10 cellular contexts compared by ENCODE assay signal in the genomic region with DNA sequence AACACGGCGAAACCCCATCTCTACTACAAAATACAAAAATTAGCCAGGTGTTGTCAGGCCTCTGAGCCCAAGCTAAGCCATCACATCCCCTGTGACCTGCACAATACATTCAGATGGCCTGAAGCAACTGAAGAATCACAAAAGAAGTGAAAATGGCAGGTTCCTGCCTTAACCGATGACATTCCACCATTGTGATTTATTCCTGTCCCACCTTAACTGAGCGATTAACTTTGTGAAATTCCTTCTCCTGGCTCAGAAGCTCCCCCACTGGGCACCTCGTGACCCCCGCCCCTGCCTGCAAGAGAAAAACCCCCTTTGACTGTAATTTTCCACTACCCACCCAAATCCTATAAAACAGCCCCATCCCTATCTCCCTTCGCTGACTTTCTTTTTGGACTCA. TPM values are rescaled to one million over a fixed set of nuclear protein-coding genes. Genes with fewer than 3 reads are reported as not detected.
DNase-seq lines count a peak whose midpoint lies in the region; FAIRE-seq and TF ChIP-seq lines count a peak whose summit lies in the region.
"Not testable (repeated sequence)": the region's sequence is repeated elsewhere in the genome, so short reads cannot be mapped to it uniquely, and the experiment has no call there.
"Had no signal": no experiment of that assay in that cellular context is flagged by ENCODE, and none has a peak within 500 bp of the region (broad histone marks: within the 10 kb centered on the region; RNA-seq: fewer than 3 reads in every experiment).

No MANE protein-coding gene starts in this region.

- H3K9me3 ChIP-seq in ES-I3 (ENCODE audit: control insufficient read depth, insufficient read depth, low read length); HUES48 (ENCODE audit: control insufficient read depth, insufficient read depth, low read length); NT2/D1 (ENCODE audit: insufficient read depth, low read length); astrocyte (ENCODE audit: insufficient read depth, low read depth, low read length); iPS-18c (ENCODE audit: control insufficient read depth, insufficient read depth, low read length); neural progenitor cell (ENCODE audit: low read depth): not testable (repeated sequence)

- H3F3A ChIP-seq in neural progenitor cell (ENCODE audit: low read depth): peaks cover 28% of the 10 kb centered on the region

- H3K79me2 ChIP-seq in astrocyte (ENCODE audit: insufficient read depth, low read length) (peaks cover 88% of the 10 kb centered on the region), neural progenitor cell (ENCODE audit: low read depth) (peaks cover 89% of the 10 kb centered on the region)

- H3K4me2 ChIP-seq in astrocyte (ENCODE audit: low read length): not testable (repeated sequence)
- peak overlapping the region; percentile 39 for H3K4me2 ChIP-seq in neural progenitor cell

- H3K36me3 Mint-ChIP-seq in astrocyte (ENCODE audit: low read depth, unreplicated experiment); endothelial cell (ENCODE audit: low read depth, unreplicated experiment); neural progenitor cell: not testable (repeated sequence)

- not testable (repeated sequence) for H3K27me3 Mint-ChIP-seq in astrocyte (ENCODE audit: low read depth, unreplicated experiment); endothelial cell (ENCODE audit: unreplicated experiment); neural progenitor cell (ENCODE audit: insufficient read depth, low read depth)

- not testable (repeated sequence) for H3K9me3 Mint-ChIP-seq in astrocyte (ENCODE audit: unreplicated experiment); endothelial cell (ENCODE audit: unreplicated experiment); neural progenitor cell

- peak overlapping the region; percentile 71 for H3K27ac ChIP-seq in HUES48 (ENCODE audit: low read depth, low read length)
- not testable (repeated sequence) for H3K27ac ChIP-seq in astrocyte (ENCODE audit: low read depth, low read length)
- H3K27ac ChIP-seq in neural progenitor cell: peak overlapping the region; percentile 84

- H3K4me3 ChIP-seq in HUES48 (ENCODE audit: low read depth, low read length) (peak overlapping the region; percentile 44), iPS-18c (ENCODE audit: insufficient read depth, low read depth, low read length) (peak overlapping the region; percentile 9; the same call in 1 of the 2 replicates)
- H3K4me3 ChIP-seq in NT2/D1 (ENCODE audit: insufficient read length, low read depth); astrocyte (ENCODE audit: insufficient read depth, low read depth, low read length); neural progenitor cell: not testable (repeated sequence)

- H3K4me3 Mint-ChIP-seq in astrocyte (ENCODE audit: unreplicated experiment); endothelial cell (ENCODE audit: unreplicated experiment); neural progenitor cell: not testable (repeated sequence)

- H3K9ac ChIP-seq in ES-I3 (ENCODE audit: low read depth, low read length): peak overlapping the region; percentile 40
- peak overlapping the region; percentile 45 for H3K9ac ChIP-seq in HUES48 (ENCODE audit: low read depth, low read length)
- H3K9ac ChIP-seq in NT2/D1 (ENCODE audit: insufficient read length, low read depth); astrocyte (ENCODE audit: low read length); neural progenitor cell: not testable (repeated sequence)

- not testable (repeated sequence) for H3K27me3 ChIP-seq in HUES48 (ENCODE audit: control insufficient read depth, insufficient read depth, low read length); NT2/D1 (ENCODE audit: insufficient read depth, insufficient read length); astrocyte (ENCODE audit: insufficient read depth, low read length); neural progenitor cell

- H3K27ac Mint-ChIP-seq in astrocyte (ENCODE audit: unreplicated experiment) (peak overlapping the region; percentile 87), endothelial cell (ENCODE audit: unreplicated experiment) (peak overlapping the region; percentile 27)
- H3K27ac Mint-ChIP-seq in neural progenitor cell: not testable (repeated sequence)

- not testable (repeated sequence) for H3K36me3 ChIP-seq in ES-I3 (ENCODE audit: insufficient read depth, low read length); HUES48 (ENCODE audit: control insufficient read depth, insufficient read depth, low read length); NT2/D1 (ENCODE audit: insufficient read depth, insufficient read length, low read length); astrocyte (ENCODE audit: insufficient read depth, low read length); neural progenitor cell

- H3K4me1 Mint-ChIP-seq in astrocyte (ENCODE audit: low read depth, unreplicated experiment) (peaks cover 40% of the 10 kb centered on the region), endothelial cell (ENCODE audit: unreplicated experiment) (peaks cover 33% of the 10 kb centered on the region), neural progenitor cell (peaks cover 28% of the 10 kb centered on the region)

- H4K20me1 ChIP-seq in astrocyte (ENCODE audit: insufficient read depth, low read length) (peaks cover 70% of the 10 kb centered on the region), neural progenitor cell (ENCODE audit: low read depth) (peaks cover 55% of the 10 kb centered on the region)

- not testable (repeated sequence) for FAIRE-seq in astrocyte (lab: Jason Lieb, UNC)

- TF ChIP-seq CTCF in astrocyte (IDR thresholded peaks at IDR 0.05; ENCODE audit: insufficient read depth, low read depth, low read length); endothelial cell (IDR thresholded peaks at IDR 0.05; ENCODE audit: unreplicated experiment); neural progenitor cell (IDR thresholded peaks at IDR 0.05): not testable (repeated sequence)

- DNase-seq in NT2/D1 (ENCODE audit: low read depth, low spot score): peak; percentile 30
- DNase-seq in astrocyte (ENCODE audit: low read depth); endothelial cell (ENCODE audit: low spot score): not testable (repeated sequence)
- peak; percentile 29 for DNase-seq in neural progenitor cell (ENCODE audit: low spot score)

- not testable (repeated sequence) for H2AFZ ChIP-seq in astrocyte (ENCODE audit: low read depth, low read length); neural progenitor cell (replicated peaks)

- peaks cover 55% of the 10 kb centered on the region for H3K4me1 ChIP-seq in ES-I3 (ENCODE audit: insufficient read depth, low read length)
- peaks cover 59% of the 10 kb centered on the region for H3K4me1 ChIP-seq in HUES48 (ENCODE audit: control insufficient read depth, insufficient read depth, low read length)
- not testable (repeated sequence) for H3K4me1 ChIP-seq in NT2/D1 (ENCODE audit: insufficient read depth, insufficient read length); astrocyte (ENCODE audit: insufficient read depth, low read length)
- peaks cover 40% of the 10 kb centered on the region for H3K4me1 ChIP-seq in neural progenitor cell

RNA-seq across cellular contexts. Expression of a gene that starts 7.0 kb away (rescaled TPM):
- total RNA-seq in astrocyte: 36.8 and 40.2 TPM in 2 replicates
- 37.4 TPM for total RNA-seq in endothelial cell (ENCODE audit: unreplicated experiment)
- 37.1 and 45.0 TPM in 2 replicates for total RNA-seq in neural progenitor cell (ENCODE audit: low replicate concordance)

RNA-seq across cellular contexts. Expression of a gene that starts 37.4 kb away (rescaled TPM):
- not detected in 2 replicates for total RNA-seq in astrocyte
- not detected for total RNA-seq in endothelial cell (ENCODE audit: unreplicated experiment)
- 0.77 TPM in 1 of 2 replicates, not detected in the other for total RNA-seq in neural progenitor cell (ENCODE audit: low replicate concordance)
- total RNA-seq: G401, H7, HT1080 had no signal
